Comparison of ENCODE assay signal across 13 cellular contexts in genomic region chr1:156233421-156234127, GRCh38. TPM values are rescaled to one million over a fixed set of nuclear protein-coding genes. Genes with fewer than 3 reads are reported as not detected.
DNase-seq lines count a peak whose midpoint lies in the region; ATAC-seq, FAIRE-seq and TF ChIP-seq lines count a peak whose summit lies in the region.
"Had no signal": no experiment of that assay in that cellular context is flagged by ENCODE, and none has a peak within 500 bp of the region (broad histone marks: within the 10 kb centered on the region; RNA-seq: fewer than 3 reads in every experiment).

No MANE protein-coding gene starts in this region.

- H3K9me3 ChIP-seq in GM12878 (replicated peaks; ENCODE audit: control insufficient read depth, insufficient read depth, low read length): no peaks in the 10 kb centered on the region
- H3K9me3 ChIP-seq: prostate gland, suprapubic skin had no signal

- POLR2A ChIA-PET in AG04449 (lab: Yijun Ruan, JAX) (interaction anchor here (0.6 to 1.2 kb wide), 6 partner anchors 13 to 183 kb away, joined by 3 to 4 read pairs (median 4); partner anchors contain the start of gene PMF1), GM12878 (lab: Charles Lee) (interaction anchor here (0.6 to 0.7 kb wide), 5 partner anchors 26 to 549 kb away, joined by 3 to 5 read pairs (median 3); no protein-coding TSS in a partner anchor)

- H3K4me3 ChIP-seq in AG04449 (ENCODE audit: low read depth, low read length) (no peak overlapping the region), GM12878 (no peak overlapping the region)
- H3K4me3 ChIP-seq: prostate gland, suprapubic skin had no signal

- H3K9ac ChIP-seq in GM12878 (ENCODE audit: control insufficient read depth, insufficient read depth, low read length): no peak overlapping the region

- SMC1A ChIA-PET in GM12878 (lab: Charles Lee; ENCODE audit: uncharacterized antibody, unreplicated experiment): interaction anchor here (1.3 to 1.9 kb wide), 4 partner anchors 8 to 86 kb away, joined by 3 to 6 read pairs (median 4); partner anchors contain the start of gene BGLAP

- TF ChIP-seq CTCF in AG04449 (IDR thresholded peaks at IDR 0.05; ENCODE audit: insufficient read depth, low read length, missing control alignments): no peak
- TF ChIP-seq CTCF in HFFc6 (IDR thresholded peaks at IDR 0.05): no peak
- no peak for TF ChIP-seq CTCF in GM12878 (IDR thresholded peaks at IDR 0.05 in 2 of 3, conservative IDR thresholded peaks at IDR 0.05 in 1 of 3; ENCODE audit: control insufficient read depth in 2 of 3, extremely low read depth in 1 of 3, insufficient read depth in 1 of 3, low read depth in 3 of 3, low read length in 3 of 3)

- no peaks in the 10 kb centered on the region for H3K9me3 Mint-ChIP-seq in HFFc6

- H3K36me3 ChIP-seq in GM12878 (ENCODE audit: control insufficient read depth in 2 of 2, insufficient read depth in 2 of 2, low read length in 1 of 2): peaks cover 3 to 19% of the 10 kb centered on the region in 2 experiments

- peak overlapping the region; percentile 64 for H3K4me3 Mint-ChIP-seq in HFFc6

- no peaks in the 10 kb centered on the region for H4K20me1 ChIP-seq in GM12878 (ENCODE audit: control insufficient read depth, insufficient read depth)

- FAIRE-seq in GM12878 (lab: Jason Lieb, UNC): peak; percentile 61

- no TSS peak for BruUV-seq in GM12878 (replicated peaks; lab: Mats Ljungman, UMichigan)

- peaks cover 9% of the 10 kb centered on the region; the same call in 1 of the 2 replicates for H3K36me3 Mint-ChIP-seq in HFFc6 (ENCODE audit: low read depth)

- H3K4me1 Mint-ChIP-seq in HFFc6 (ENCODE audit: low read depth): peaks cover 27% of the 10 kb centered on the region

- WGBS in GM12878 (ENCODE audit: insufficient coverage, insufficient replicate concordance, low lambda C conversion rate, missing lambda C conversion rate): 92% methylated on average over 5 of the region's 5 CpGs

- no peak for ATAC-seq in GM12878
- no peak for ATAC-seq in HG02840 (IDR thresholded peaks at IDR 0.05; ENCODE audit: low FRiP score, unreplicated experiment)
- no peak for ATAC-seq in GM19324 (IDR thresholded peaks at IDR 0.05; ENCODE audit: low FRiP score, unreplicated experiment)

- no peaks in the 10 kb centered on the region for H3K79me2 ChIP-seq in GM12878 (ENCODE audit: control insufficient read depth, insufficient read depth, low read length)

- no peak overlapping the region for H3K4me2 ChIP-seq in GM12878 (ENCODE audit: control insufficient read depth, insufficient read depth)

- no peaks in the 10 kb centered on the region for H3K27me3 ChIP-seq in GM12878 (replicated peaks in 1 of 2; ENCODE audit: control insufficient read depth in 2 of 2, insufficient read depth in 2 of 2, low read length in 1 of 2)
- H3K27me3 ChIP-seq: suprapubic skin had no signal

- peak overlapping the region; percentile 96 for H3K27ac Mint-ChIP-seq in HFFc6

- no peak for TF ChIP-seq EP300 in GM12878 (IDR thresholded peaks at IDR 0.05; ENCODE audit: borderline replicate concordance in 1 of 2, control insufficient read depth in 1 of 2, low read depth in 2 of 2, low read length in 2 of 2)

- intact Hi-C loops in GM12878 (cut with micrococcal nuclease; ENCODE audit: unreplicated experiment): no loop called here

- CTCF ChIA-PET in AG04449 (lab: Yijun Ruan, JAX): interaction anchor here (0.9 to 3.9 kb wide), 11 partner anchors 9 to 167 kb away, joined by 3 to 46 read pairs (median 5); partner anchors contain the start of gene PMF1
- CTCF ChIA-PET in GM12878 (lab: Yijun Ruan, JAX): interaction anchor here (0.8 to 1.6 kb wide), 3 partner anchors 10 to 85 kb away, joined by 3 to 7 read pairs (median 3); no protein-coding TSS in a partner anchor

- in situ Hi-C loops in GM12878 (cut with MboI): no loop called here

- no peak for TF ChIP-seq POLR2A in GM12878 (IDR thresholded peaks at IDR 0.05; ENCODE audit: low read depth, low read length)

- DNase-seq in AG04449 (ENCODE audit: low read depth, low spot score) (peak; percentile 63), HFFc6 (peak; percentile 73), GM12878 (ENCODE audit: low read depth, low spot score) (no peak), kidney tubule cell (ENCODE audit: low spot score) (peak; percentile 69), COLO829 (ENCODE audit: low spot score) (no peak)
- DNase-seq in activated effector memory CD4-positive, alpha-beta T cell treated with Interleukin-2 at 50 U/mL for 16 hours: no peak
- DNase-seq: Kasumi-1, OCI-M1 had no signal

- TF ChIP-seq RAD21 in GM12878 (IDR thresholded peaks at IDR 0.05; ENCODE audit: insufficient read depth, low read depth, low read length): no peak

- RAD21 ChIA-PET in GM12878 (lab: Charles Lee; ENCODE audit: unreplicated experiment): no interaction called here

- no peak overlapping the region for H2AFZ ChIP-seq in GM12878 (ENCODE audit: control insufficient read depth, low read depth, low read length)

- H3K27me3 Mint-ChIP-seq in HFFc6 (ENCODE audit: insufficient read depth): no peaks in the 10 kb centered on the region; the same call in 1 of the 2 replicates

- peaks cover under 1% of the 10 kb centered on the region for H3K4me1 ChIP-seq in GM12878 (ENCODE audit: control insufficient read depth, insufficient read depth, low read length)
- H3K4me1 ChIP-seq: prostate gland had no signal

- H3K27ac ChIP-seq in GM12878 (ENCODE audit: control insufficient read depth, insufficient read depth): no peak overlapping the region
- H3K27ac ChIP-seq: C4-2B, prostate gland, suprapubic skin had no signal

RNA-seq across cellular contexts. Expression of gene BGLAP, which starts 8.4 kb away (rescaled TPM):
- under 1 TPM in 2 of 6 experiments, not detected in 4; 0.40 to 0.62 TPM for total RNA-seq in HFFc6 (2021; fragmentation: NEBNext Ultra II Directional; extraction: Animal tissue kit (Norgen Biotek cat#: 25700))
- total RNA-seq in GM12878 (2013; cell fraction: nucleolus; rRNA removed): 2.5 and 2.7 TPM in 2 replicates
- total RNA-seq in GM12878 (2014; rRNA removed): 0.54 and 1.8 TPM in 2 replicates
- 0.40 TPM in 1 of 2 replicates, not detected in the other for total RNA-seq in GM12878 (2014; rRNA removed; fragmentation: Illumina TruSeq; extraction: Trizol)
- total RNA-seq in GM12878 (2021): 0.40 and 0.74 TPM in 2 replicates
- polyA plus RNA-seq in GM12878 (2011; ENCODE audit: low read depth): 0.45 TPM
- 0.23 TPM in 1 of 2 replicates, not detected in the other for polyA plus RNA-seq in GM12878 (2011; rRNA removed)
- 0.21 and 0.67 TPM in 2 replicates for polyA plus RNA-seq in GM12878 (2011; cell fraction: cytosol; rRNA removed)
- polyA plus RNA-seq in GM12878 (2011; cell fraction: nucleus; rRNA removed): 1.9 and 2.8 TPM in 2 replicates
- 0.45 and 0.77 TPM in 2 replicates for polyA plus RNA-seq in GM12878 (2012)
- not detected in 2 replicates for polyA plus RNA-seq in GM12878 (2014; fragmentation: Illumina TruSeq; extraction: Trizol)
- polyA plus RNA-seq in GM12878 (2014; fragmentation: Nextera tagmentation; extraction: Ambion mirVana): not detected
- polyA plus RNA-seq in GM12878 (2014; rRNA removed): 0.69 and 1.3 TPM in 2 replicates
- polyA plus RNA-seq in GM12878 (2016; fragmentation: Nextera tagmentation; extraction: Ambion mirVana): under 1 TPM; 0.20 to 0.40 TPM
- polyA minus RNA-seq in GM12878 (2011; rRNA and poly(A)+ RNA removed): not detected in 2 replicates
- polyA minus RNA-seq in GM12878 (2011; cell fraction: cytosol; rRNA and poly(A)+ RNA removed): not detected in 2 replicates
- 1.3 and 2.6 TPM in 2 replicates for polyA minus RNA-seq in GM12878 (2011; cell fraction: nucleus; rRNA and poly(A)+ RNA removed)

RNA-seq across cellular contexts. Expression of gene PAQR6, which starts 14.3 kb away (rescaled TPM):
- under 1 TPM; 0.45 to 0.65 (median 0.52) TPM for total RNA-seq in HFFc6 (2021; fragmentation: NEBNext Ultra II Directional; extraction: Animal tissue kit (Norgen Biotek cat#: 25700))
- total RNA-seq in GM12878 (2013; cell fraction: nucleolus; rRNA removed): 7.9 and 12.4 TPM in 2 replicates
- 2.3 and 2.9 TPM in 2 replicates for total RNA-seq in GM12878 (2014; rRNA removed)
- total RNA-seq in GM12878 (2014; rRNA removed; fragmentation: Illumina TruSeq; extraction: Trizol): 0.98 and 1.1 TPM in 2 replicates
- 2.6 and 3.5 TPM in 2 replicates for total RNA-seq in GM12878 (2021)
- 2.2 TPM for polyA plus RNA-seq in GM12878 (2011; ENCODE audit: low read depth)
- 1.8 and 2.4 TPM in 2 replicates for polyA plus RNA-seq in GM12878 (2011; rRNA removed)
- polyA plus RNA-seq in GM12878 (2011; cell fraction: cytosol; rRNA removed): 2.2 and 3.4 TPM in 2 replicates
- polyA plus RNA-seq in GM12878 (2011; cell fraction: nucleus; rRNA removed): 31.9 and 41.6 TPM in 2 replicates
- 4.3 and 5.0 TPM in 2 replicates for polyA plus RNA-seq in GM12878 (2012)
- 1.0 and 1.3 TPM in 2 replicates for polyA plus RNA-seq in GM12878 (2014; fragmentation: Illumina TruSeq; extraction: Trizol)
- under 1 TPM; 0.42 to 0.73 TPM for polyA plus RNA-seq in GM12878 (2014; fragmentation: Nextera tagmentation; extraction: Ambion mirVana)
- 4.5 and 5.1 TPM in 2 replicates for polyA plus RNA-seq in GM12878 (2014; rRNA removed)
- 1 to 10 TPM in 1 of 2 experiments, under 1 TPM in 1; 0.77 to 1.3 TPM for polyA plus RNA-seq in GM12878 (2016; fragmentation: Nextera tagmentation; extraction: Ambion mirVana)
- polyA minus RNA-seq in GM12878 (2011; rRNA and poly(A)+ RNA removed): 0.29 and 0.46 TPM in 2 replicates
- not detected in 2 replicates for polyA minus RNA-seq in GM12878 (2011; cell fraction: cytosol; rRNA and poly(A)+ RNA removed)
- 1.5 and 3.1 TPM in 2 replicates for polyA minus RNA-seq in GM12878 (2011; cell fraction: nucleus; rRNA and poly(A)+ RNA removed)

RNA-seq across cellular contexts. Expression of gene PMF1, which starts 20.8 kb away (rescaled TPM):
- total RNA-seq in HFFc6 (2021; fragmentation: NEBNext Ultra II Directional; extraction: Animal tissue kit (Norgen Biotek cat#: 25700)): 10 to 100 TPM; 32.7 to 41.0 (median 39.5) TPM
- total RNA-seq in GM12878 (2013; cell fraction: nucleolus; rRNA removed): 23.6 and 24.0 TPM in 2 replicates
- total RNA-seq in GM12878 (2014; rRNA removed): 70.8 and 72.4 TPM in 2 replicates
- 52.8 and 60.1 TPM in 2 replicates for total RNA-seq in GM12878 (2014; rRNA removed; fragmentation: Illumina TruSeq; extraction: Trizol)
- total RNA-seq in GM12878 (2021): 63.7 and 68.4 TPM in 2 replicates
- polyA plus RNA-seq in GM12878 (2011; ENCODE audit: low read depth): 34.3 TPM
- polyA plus RNA-seq in GM12878 (2011; rRNA removed): 39.9 and 52.8 TPM in 2 replicates
- polyA plus RNA-seq in GM12878 (2011; cell fraction: cytosol; rRNA removed): 98.3 and 110 TPM in 2 replicates
- 47.2 and 59.4 TPM in 2 replicates for polyA plus RNA-seq in GM12878 (2011; cell fraction: nucleus; rRNA removed)
- polyA plus RNA-seq in GM12878 (2012): 42.0 and 52.6 TPM in 2 replicates
- polyA plus RNA-seq in GM12878 (2014; fragmentation: Illumina TruSeq; extraction: Trizol): 62.4 and 72.7 TPM in 2 replicates
- polyA plus RNA-seq in GM12878 (2014; fragmentation: Nextera tagmentation; extraction: Ambion mirVana): 10 to 100 TPM in 1 of 2 experiments, 1 to 10 TPM in 1; 6.7 to 17.6 TPM
- 81.0 and 81.7 TPM in 2 replicates for polyA plus RNA-seq in GM12878 (2014; rRNA removed)
- 100 to 1,000 TPM in 1 of 2 experiments, 10 to 100 TPM in 1; 97.8 to 105 TPM for polyA plus RNA-seq in GM12878 (2016; fragmentation: Nextera tagmentation; extraction: Ambion mirVana)
- 20.9 and 31.2 TPM in 2 replicates for polyA minus RNA-seq in GM12878 (2011; rRNA and poly(A)+ RNA removed)
- polyA minus RNA-seq in GM12878 (2011; cell fraction: cytosol; rRNA and poly(A)+ RNA removed): 10.0 and 11.7 TPM in 2 replicates
- 4.7 and 10.7 TPM in 2 replicates for polyA minus RNA-seq in GM12878 (2011; cell fraction: nucleus; rRNA and poly(A)+ RNA removed)

RNA-seq across cellular contexts. Expression of gene SLC25A44, which starts 39.7 kb away (rescaled TPM):
- total RNA-seq in HFFc6 (2021; fragmentation: NEBNext Ultra II Directional; extraction: Animal tissue kit (Norgen Biotek cat#: 25700)): 10 to 100 TPM; 19.6 to 25.2 (median 23.4) TPM
- 29.0 and 32.4 TPM in 2 replicates for total RNA-seq in GM12878 (2013; cell fraction: nucleolus; rRNA removed)
- 22.4 and 25.6 TPM in 2 replicates for total RNA-seq in GM12878 (2014; rRNA removed)
- 21.1 TPM in 2 replicates for total RNA-seq in GM12878 (2014; rRNA removed; fragmentation: Illumina TruSeq; extraction: Trizol)
- 28.7 and 37.7 TPM in 2 replicates for total RNA-seq in GM12878 (2021)
- 12.3 TPM for polyA plus RNA-seq in GM12878 (2011; ENCODE audit: low read depth)
- polyA plus RNA-seq in GM12878 (2011; rRNA removed): 22.2 and 36.3 TPM in 2 replicates
- polyA plus RNA-seq in GM12878 (2011; cell fraction: cytosol; rRNA removed): 37.9 and 40.4 TPM in 2 replicates
- polyA plus RNA-seq in GM12878 (2011; cell fraction: nucleus; rRNA removed): 21.2 and 21.6 TPM in 2 replicates
- polyA plus RNA-seq in GM12878 (2012): 12.9 and 17.2 TPM in 2 replicates
- 36.5 and 43.3 TPM in 2 replicates for polyA plus RNA-seq in GM12878 (2014; fragmentation: Illumina TruSeq; extraction: Trizol)
- polyA plus RNA-seq in GM12878 (2014; fragmentation: Nextera tagmentation; extraction: Ambion mirVana): 1 to 10 TPM; 7.1 to 9.2 TPM
- polyA plus RNA-seq in GM12878 (2014; rRNA removed): 28.3 and 29.9 TPM in 2 replicates
- 10 to 100 TPM; 32.5 to 35.8 TPM for polyA plus RNA-seq in GM12878 (2016; fragmentation: Nextera tagmentation; extraction: Ambion mirVana)
- 39.0 and 49.8 TPM in 2 replicates for polyA minus RNA-seq in GM12878 (2011; rRNA and poly(A)+ RNA removed)
- 10.4 and 12.9 TPM in 2 replicates for polyA minus RNA-seq in GM12878 (2011; cell fraction: cytosol; rRNA and poly(A)+ RNA removed)
- 7.4 and 13.0 TPM in 2 replicates for polyA minus RNA-seq in GM12878 (2011; cell fraction: nucleus; rRNA and poly(A)+ RNA removed)

RNA-seq across cellular contexts. Expression of gene SMG5, which starts 49.1 kb away (rescaled TPM):
- total RNA-seq in HFFc6 (2021; fragmentation: NEBNext Ultra II Directional; extraction: Animal tissue kit (Norgen Biotek cat#: 25700)): 10 to 100 TPM; 46.8 to 56.5 (median 50.6) TPM
- total RNA-seq in GM12878 (2013; cell fraction: nucleolus; rRNA removed): 166 and 207 TPM in 2 replicates
- 51.0 and 57.3 TPM in 2 replicates for total RNA-seq in GM12878 (2014; rRNA removed)
- 30.4 and 32.4 TPM in 2 replicates for total RNA-seq in GM12878 (2014; rRNA removed; fragmentation: Illumina TruSeq; extraction: Trizol)
- 54.6 and 61.5 TPM in 2 replicates for total RNA-seq in GM12878 (2021)
- 19.6 TPM for polyA plus RNA-seq in GM12878 (2011; ENCODE audit: low read depth)
- 17.7 and 27.7 TPM in 2 replicates for polyA plus RNA-seq in GM12878 (2011; rRNA removed)
- polyA plus RNA-seq in GM12878 (2011; cell fraction: cytosol; rRNA removed): 28.8 and 32.9 TPM in 2 replicates
- 179 and 188 TPM in 2 replicates for polyA plus RNA-seq in GM12878 (2011; cell fraction: nucleus; rRNA removed)
- 35.5 and 35.6 TPM in 2 replicates for polyA plus RNA-seq in GM12878 (2012)
- polyA plus RNA-seq in GM12878 (2014; fragmentation: Illumina TruSeq; extraction: Trizol): 27.8 and 45.7 TPM in 2 replicates
- 1 to 10 TPM in 1 of 2 experiments, under 1 TPM in 1; 0.76 to 1.9 TPM for polyA plus RNA-seq in GM12878 (2014; fragmentation: Nextera tagmentation; extraction: Ambion mirVana)
- 54.0 and 54.8 TPM in 2 replicates for polyA plus RNA-seq in GM12878 (2014; rRNA removed)
- 10 to 100 TPM; 51.9 to 55.9 TPM for polyA plus RNA-seq in GM12878 (2016; fragmentation: Nextera tagmentation; extraction: Ambion mirVana)
- polyA minus RNA-seq in GM12878 (2011; rRNA and poly(A)+ RNA removed): 23.0 and 30.5 TPM in 2 replicates
- polyA minus RNA-seq in GM12878 (2011; cell fraction: cytosol; rRNA and poly(A)+ RNA removed): 7.8 and 9.4 TPM in 2 replicates
- 25.3 and 33.9 TPM in 2 replicates for polyA minus RNA-seq in GM12878 (2011; cell fraction: nucleus; rRNA and poly(A)+ RNA removed)

Comparison
In these comparisons a context has a peak if more than half of its experiments do, and no peak if none do; other contexts are left out.
1. DNase-seq: peak in AG04449 (single experiment), HFFc6 (single experiment) and kidney tubule cell (single experiment); none in GM12878 (single experiment), COLO829 (single experiment) and activated effector memory CD4-positive, alpha-beta T cell treated with Interleukin-2 at 50 U/mL for 16 hours (single experiment).